ENCODE assay signal across 33 cellular contexts in the genomic region with DNA sequence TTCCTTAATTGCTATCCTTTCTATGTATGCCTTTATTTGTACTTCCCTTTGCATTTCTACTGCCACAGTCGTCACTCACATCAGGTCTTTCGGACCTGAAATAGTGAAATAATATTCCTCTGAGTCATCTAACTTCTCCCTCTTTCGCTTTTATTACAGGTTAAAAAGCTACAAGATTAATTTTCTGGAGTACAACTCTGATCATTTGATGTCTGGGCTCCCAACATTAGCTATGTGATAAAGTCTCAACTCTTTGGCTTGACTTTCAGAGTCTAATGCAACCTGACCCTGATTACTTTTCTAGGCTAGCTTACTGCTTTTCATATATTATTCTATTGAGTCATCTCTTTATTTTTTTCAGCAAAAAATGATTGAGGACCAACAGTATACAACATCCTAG.
A peak's percentile ranks its signal among the peaks of the same experiment; 100 is the strongest.
DNase-seq lines count a peak whose midpoint lies in the region; ATAC-seq, FAIRE-seq and TF ChIP-seq lines count a peak whose summit lies in the region.
"Had no signal": no experiment of that assay in that cellular context is flagged by ENCODE, and none has a peak within 500 bp of the region (broad histone marks: within the 10 kb centered on the region; RNA-seq: fewer than 3 reads in every experiment).

No MANE protein-coding gene starts in this region.

- no peak for TF ChIP-seq RAD21 in A549 (conservative IDR thresholded peaks at IDR 0.05 in 1 of 2, IDR thresholded peaks at IDR 0.05 in 1 of 2)

- H3K9me3 Mint-ChIP-seq in CD8-positive, alpha-beta memory T cell: peaks cover 0 to 6% (median 0%) of the 10 kb centered on the region in 5 donors
- H3K9me3 Mint-ChIP-seq: activated CD8-positive, alpha-beta T cell treated with anti-CD3 and anti-CD28 coated beads for 36 hours; activated naive CD8-positive, alpha-beta T cell treated with anti-CD3 and anti-CD28 coated beads for 36 hours; neural crest cell had no signal

- no peak overlapping the region for H3K4me3 ChIP-seq in A549
- H3K4me3 ChIP-seq in astrocyte of the spinal cord (ENCODE audit: low read depth, low read length): no peak overlapping the region
- H3K4me3 ChIP-seq in CD8-positive, alpha-beta memory T cell (ENCODE audit: low read length): no peak overlapping the region
- H3K4me3 ChIP-seq: body of pancreas, GM12878, HAP-1, lung, sigmoid colon, stomach, transverse colon had no signal

- in situ Hi-C loops in astrocyte of the spinal cord (cut with HindIII; ENCODE audit: low sequenced_read_pairs): no loop called here

- no peak overlapping the region for H3K4me3 Mint-ChIP-seq in CD8-positive, alpha-beta memory T cell
- H3K4me3 Mint-ChIP-seq: activated CD8-positive, alpha-beta T cell treated with anti-CD3 and anti-CD28 coated beads for 36 hours; activated naive CD8-positive, alpha-beta T cell treated with anti-CD3 and anti-CD28 coated beads for 36 hours; neural crest cell; T-cell had no signal

- no peak overlapping the region for H3K27ac Mint-ChIP-seq in CD8-positive, alpha-beta memory T cell
- H3K27ac Mint-ChIP-seq: activated CD8-positive, alpha-beta T cell treated with anti-CD3 and anti-CD28 coated beads for 36 hours; activated naive CD8-positive, alpha-beta T cell treated with anti-CD3 and anti-CD28 coated beads for 36 hours; T-cell had no signal

- H3K36me3 ChIP-seq in CD8-positive, alpha-beta memory T cell (ENCODE audit: insufficient read depth, low read length): no peaks in the 10 kb centered on the region
- H3K36me3 ChIP-seq: BE2C, HAP-1, sigmoid colon, stomach, transverse colon had no signal

- POLR2A ChIA-PET in A549 (lab: Yijun Ruan, JAX): no interaction called here
- POLR2A ChIA-PET in CD8-positive, alpha-beta memory T cell (lab: Charles Lee): no interaction called here

- 17% methylated on average over 3 of the region's 3 CpGs for WGBS in A549 (ENCODE audit: missing lambda C conversion rate)

- H3K9me3 ChIP-seq in A549: 0 out of 3 replicates have a peak, but pooled peaks cover 3% of the 10 kb centered on the region
- no peaks in the 10 kb centered on the region for H3K9me3 ChIP-seq in CD8-positive, alpha-beta memory T cell (ENCODE audit: low read length)
- H3K9me3 ChIP-seq: BE2C, body of pancreas, HAP-1, sigmoid colon, stomach, transverse colon had no signal

- peaks cover 40% of the 10 kb centered on the region for H3K4me1 ChIP-seq in A549
- no peaks in the 10 kb centered on the region for H3K4me1 ChIP-seq in CD8-positive, alpha-beta memory T cell (ENCODE audit: insufficient read depth, low read length)
- H3K4me1 ChIP-seq: BE2C, body of pancreas, HAP-1, sigmoid colon, stomach, transverse colon had no signal

- H3K27ac ChIP-seq in A549: peak overlapping the region; percentile 71 to 79
- no peak overlapping the region for H3K27ac ChIP-seq in CD8-positive, alpha-beta memory T cell (ENCODE audit: low read depth, low read length)
- H3K27ac ChIP-seq: body of pancreas, sigmoid colon, stomach, transverse colon had no signal

- H3K27me3 Mint-ChIP-seq in CD8-positive, alpha-beta memory T cell: no peaks in the 10 kb centered on the region
- H3K27me3 Mint-ChIP-seq: activated CD8-positive, alpha-beta T cell treated with anti-CD3 and anti-CD28 coated beads for 36 hours; activated naive CD8-positive, alpha-beta T cell treated with anti-CD3 and anti-CD28 coated beads for 36 hours; T-cell had no signal

- peak overlapping the region; percentile 67 for H3K4me2 ChIP-seq in A549

- CTCF ChIA-PET in A549 (lab: Yijun Ruan, JAX): interaction anchor here (0.6 to 2.6 kb wide), 4 partner anchors 11 to 94 kb away, joined by 3 to 6 read pairs (median 4); no protein-coding TSS in a partner anchor
- CTCF ChIA-PET in CD8-positive, alpha-beta memory T cell (lab: Charles Lee): interaction anchor here (1.1 kb wide), 1 partner anchor 57 kb away, joined by 3 read pairs; no protein-coding TSS in a partner anchor

- no peak for TF ChIP-seq CTCF in A549 (IDR thresholded peaks at IDR 0.05)
- TF ChIP-seq CTCF in astrocyte of the spinal cord (IDR thresholded peaks at IDR 0.05; ENCODE audit: low read depth, low read length): no peak

- TF ChIP-seq POLR2A in A549 (IDR thresholded peaks at IDR 0.05; ENCODE audit: low read length): no peak

- no peaks in the 10 kb centered on the region for H3K36me3 Mint-ChIP-seq in CD8-positive, alpha-beta memory T cell
- H3K36me3 Mint-ChIP-seq: activated naive CD8-positive, alpha-beta T cell treated with anti-CD3 and anti-CD28 coated beads for 36 hours; T-cell had no signal

- DNase-seq in A549 (ENCODE audit: low read depth in 1 of 2, low spot score in 1 of 2): no peak
- DNase-seq in M059J (ENCODE audit: low read depth): peak; percentile 79
- DNase-seq in astrocyte of the spinal cord (ENCODE audit: low read depth, low spot score): peak; percentile 67
- DNase-seq in kidney glomerular epithelial cell (lab: John Stamatoyannopoulos, UW): peak; percentile 36
- no peak for DNase-seq in CD8-positive, alpha-beta memory T cell
- no peak for DNase-seq in activated CD4-positive, alpha-beta T cell treated with anti-CD3 and anti-CD28 coated beads, Interleukin-2, amount 50 U/mL, for 4 hours
- DNase-seq: activated CD8-positive, alpha-beta T cell treated with anti-CD3 and anti-CD28 coated beads for 36 hours; activated effector memory CD4-positive, alpha-beta T cell treated with Interleukin-2 at 50 U/mL for 16 hours; activated naive CD8-positive, alpha-beta T cell treated with anti-CD3 and anti-CD28 coated beads for 36 hours; BE2C; body of pancreas; DMS79; effector memory CD4-positive, alpha-beta T cell; kidney; NCI-H1092 treated with DMSO at 0.1 percent for 48 hours; NCI-H2029 treated with DMSO at 0.1 percent for 48 hours; NCI-H2227 treated with DMSO at 0.1 percent for 48 hours; NCI-H774; posterior cingulate gyrus; Right ventricle myocardium superior; sigmoid colon; stimulated activated CD8-positive, alpha-beta memory T cell treated with anti-CD3 and anti-CD28 coated beads, Interleukin-4, amount 100 ng/mL, for 48 hours; stomach; T-cell; transverse colon had no signal

- peak in 1 of 2 experiments; percentile 17; a peak in 1 of 6 replicates for ATAC-seq in A549
- no peak for ATAC-seq in HG03175 (IDR thresholded peaks at IDR 0.05; ENCODE audit: unreplicated experiment)
- ATAC-seq in GM18858 (IDR thresholded peaks at IDR 0.05; ENCODE audit: unreplicated experiment): no peak
- ATAC-seq: activated CD8-positive, alpha-beta T cell treated with anti-CD3 and anti-CD28 coated beads for 36 hours; body of pancreas; esophagus mucosa; GM12878; T-cell had no signal

- FAIRE-seq in A549 (lab: Jason Lieb, UNC): peak; percentile 74
- FAIRE-seq: A204.1, GM12878, kidney had no signal

- no peak for TF ChIP-seq EP300 in A549 (IDR thresholded peaks at IDR 0.05)

- H3K4me1 Mint-ChIP-seq in CD8-positive, alpha-beta memory T cell: no peaks in the 10 kb centered on the region
- H3K4me1 Mint-ChIP-seq: activated naive CD8-positive, alpha-beta T cell treated with anti-CD3 and anti-CD28 coated beads for 36 hours; T-cell had no signal

- H3K27me3 ChIP-seq in CD8-positive, alpha-beta memory T cell (ENCODE audit: insufficient read depth, low read length, poor library complexity, severe bottlenecking): no peaks in the 10 kb centered on the region
- H3K27me3 ChIP-seq: BE2C, body of pancreas, sigmoid colon, stomach, transverse colon had no signal

TF ChIP-seq in A549, 52 proteins besides CTCF, POLR2A, EP300 and RAD21:
- TF ChIP-seq, protein P1, sequence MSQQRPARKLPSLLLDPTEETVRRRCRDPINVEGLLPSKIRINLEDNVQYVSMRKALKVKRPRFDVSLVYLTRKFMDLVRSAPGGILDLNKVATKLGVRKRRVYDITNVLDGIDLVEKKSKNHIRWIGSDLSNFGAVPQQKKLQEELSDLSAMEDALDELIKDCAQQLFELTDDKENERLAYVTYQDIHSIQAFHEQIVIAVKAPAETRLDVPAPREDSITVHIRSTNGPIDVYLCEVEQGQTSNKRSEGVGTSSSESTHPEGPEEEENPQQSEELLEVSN (IDR thresholded peaks at IDR 0.05; ENCODE audit: borderline replicate concordance, low read depth): no peak
- no peak for TF ChIP-seq ZC3H11A (IDR thresholded peaks at IDR 0.05)
- TF ChIP-seq, protein P2, sequence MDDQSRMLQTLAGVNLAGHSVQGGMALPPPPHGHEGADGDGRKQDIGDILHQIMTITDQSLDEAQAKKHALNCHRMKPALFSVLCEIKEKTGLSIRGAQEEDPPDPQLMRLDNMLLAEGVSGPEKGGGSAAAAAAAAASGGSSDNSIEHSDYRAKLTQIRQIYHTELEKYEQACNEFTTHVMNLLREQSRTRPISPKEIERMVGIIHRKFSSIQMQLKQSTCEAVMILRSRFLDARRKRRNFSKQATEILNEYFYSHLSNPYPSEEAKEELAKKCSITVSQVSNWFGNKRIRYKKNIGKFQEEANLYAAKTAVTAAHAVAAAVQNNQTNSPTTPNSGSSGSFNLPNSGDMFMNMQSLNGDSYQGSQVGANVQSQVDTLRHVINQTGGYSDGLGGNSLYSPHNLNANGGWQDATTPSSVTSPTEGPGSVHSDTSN (IDR thresholded peaks at IDR 0.05): no peak
- TF ChIP-seq PHF8 (IDR thresholded peaks at IDR 0.05; ENCODE audit: borderline replicate concordance, low read depth): no peak
- TF ChIP-seq RCOR1 (IDR thresholded peaks at IDR 0.05; ENCODE audit: low read depth, low read length): no peak
- TF ChIP-seq RARB (CRISPR knock-in tag; IDR thresholded peaks at IDR 0.05): no peak
- 0 out of 2 replicates have a peak, but pooled peaks have one; percentile 23 for TF ChIP-seq FOSL2 (IDR thresholded peaks at IDR 0.05)
- TF ChIP-seq FOSL2 (CRISPR knock-in tag; IDR thresholded peaks at IDR 0.05): 0 out of 2 replicates have a peak, but pooled peaks have one; percentile 14
- TF ChIP-seq GATA3 (IDR thresholded peaks at IDR 0.05; ENCODE audit: borderline replicate concordance): no peak

Comparison
In these comparisons a context has a peak if more than half of its experiments do, and no peak if none do; other contexts are left out.
1. DNase-seq: peak in M059J (single experiment), astrocyte of the spinal cord (single experiment) and kidney glomerular epithelial cell (single experiment); none in A549 (0 of 2), CD8-positive, alpha-beta memory T cell (0 of 5) and activated CD4-positive, alpha-beta T cell treated with anti-CD3 and anti-CD28 coated beads, Interleukin-2, amount 50 U/mL, for 4 hours (0 of 2).